In the genomic region with DNA sequence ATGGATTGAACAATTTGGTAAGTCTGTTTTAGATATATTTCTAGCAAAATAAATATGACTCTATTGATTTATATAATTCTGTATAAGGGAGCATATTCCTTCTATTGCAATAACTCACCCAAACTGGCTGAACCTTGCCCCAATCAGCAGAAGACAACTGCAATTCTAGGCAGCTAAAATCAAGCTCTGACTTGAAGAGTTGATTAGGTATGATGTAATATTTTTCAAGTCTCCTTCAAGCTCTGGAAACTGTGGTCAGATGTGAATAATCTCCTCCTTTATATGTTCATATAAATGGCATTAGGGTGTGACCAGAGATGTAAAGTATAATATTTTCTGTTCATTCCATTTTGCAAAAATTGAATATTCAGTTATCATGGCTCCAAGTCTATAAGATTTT, we compare ENCODE assay signal across 20 cellular contexts. TPM values are rescaled to one million over a fixed set of nuclear protein-coding genes. Genes with fewer than 3 reads are reported as not detected.
"Had no signal": no experiment of that assay in that cellular context is flagged by ENCODE, and none has a peak within 500 bp of the region (broad histone marks: within the 10 kb centered on the region; RNA-seq: fewer than 3 reads in every experiment).

No MANE protein-coding gene starts in this region.

- FAIRE-seq: urothelium cell line had no signal

- H3K9me3 ChIP-seq: thyroid gland had no signal

- H3K4me1 Mint-ChIP-seq: activated CD8-positive, alpha-beta memory T cell treated with anti-CD3 and anti-CD28 coated beads, Interleukin-2, amount 10 ng/mL, durations not matched to agents 7 days and 5 days; central memory CD8-positive, alpha-beta T cell had no signal

- H3K36me3 ChIP-seq: thyroid gland had no signal

- H3K4me3 ChIP-seq: thyroid gland had no signal

- H3K4me3 Mint-ChIP-seq: activated CD8-positive, alpha-beta memory T cell treated with anti-CD3 and anti-CD28 coated beads, Interleukin-2, amount 10 ng/mL, durations not matched to agents 7 days and 5 days; central memory CD8-positive, alpha-beta T cell; natural killer cell treated with Interleukin-12 subunit alpha and Interleukin-12 subunit beta and Interleukin-15 and Interleukin-18, amount 100 ng/mL, for 72 hours; T-cell had no signal

- H3K27ac Mint-ChIP-seq: activated CD8-positive, alpha-beta memory T cell treated with anti-CD3 and anti-CD28 coated beads, Interleukin-2, amount 10 ng/mL, durations not matched to agents 7 days and 5 days; activated naive CD4-positive, alpha-beta T cell treated with anti-CD3 and anti-CD28 coated beads, Interleukin-2, amount 50 U/mL, for 72 hours; natural killer cell treated with Interleukin-12 subunit alpha and Interleukin-12 subunit beta and Interleukin-15 and Interleukin-18, amount 100 ng/mL, for 72 hours; T-cell had no signal

- H3K27me3 ChIP-seq: thyroid gland had no signal

- H3K36me3 Mint-ChIP-seq: activated CD8-positive, alpha-beta memory T cell treated with anti-CD3 and anti-CD28 coated beads, Interleukin-2, amount 10 ng/mL, durations not matched to agents 7 days and 5 days; activated naive CD4-positive, alpha-beta T cell treated with anti-CD3 and anti-CD28 coated beads, Interleukin-2, amount 50 U/mL, for 72 hours; T-cell had no signal

- H3K9me3 Mint-ChIP-seq: T-cell had no signal

- DNase-seq: activated CD4-positive, alpha-beta T cell treated with anti-CD3 and anti-CD28 coated beads for 1 hour; activated CD4-positive, alpha-beta T cell treated with anti-CD3 and anti-CD28 coated beads, Interleukin-2, amount 50 U/mL, for 48 hours; activated CD8-positive, alpha-beta memory T cell treated with anti-CD3 and anti-CD28 coated beads, Interleukin-2, amount 10 ng/mL, durations not matched to agents 7 days and 5 days; activated effector memory CD4-positive, alpha-beta T cell treated with anti-CD3 and anti-CD28 coated beads, Interleukin-2, amount 50 U/mL, for 16 hours; activated T-cell treated with anti-CD3 and anti-CD28 coated beads, Interleukin-2, amount 50 U/mL, for 48 hours; amniotic stem cell; cortex of kidney; effector CD8-positive, alpha-beta T cell; hypothalamus; stimulated activated CD4-positive, alpha-beta T cell treated with anti-CD3 and anti-CD28 coated beads, Interleukin-12 subunit alpha, Interleukin-12 subunit beta, amount 100 ng/mL, for 4 hours; stimulated activated CD4-positive, alpha-beta T cell treated with anti-CD3 and anti-CD28 coated beads, Interleukin-2, amount 100 ng/mL, for 24 hours; T-cell; T1000; thyroid gland had no signal

- H3K27me3 Mint-ChIP-seq: central memory CD8-positive, alpha-beta T cell had no signal

RNA-seq across cellular contexts. Expression of a gene that starts 8.2 kb away (rescaled TPM):
- total RNA-seq: activated CD8-positive, alpha-beta memory T cell treated with anti-CD3 and anti-CD28 coated beads, Interleukin-2, amount 10 ng/mL, durations not matched to agents 7 days and 5 days; activated naive CD4-positive, alpha-beta T cell treated with anti-CD3 and anti-CD28 coated beads, Interleukin-2, amount 50 U/mL, for 72 hours; fibroblast of villous mesenchyme; mesenteric fat pad; natural killer cell treated with Interleukin-12 subunit alpha and Interleukin-12 subunit beta and Interleukin-15 and Interleukin-18, amount 100 ng/mL, for 72 hours had no signal
